In the genomic region with DNA sequence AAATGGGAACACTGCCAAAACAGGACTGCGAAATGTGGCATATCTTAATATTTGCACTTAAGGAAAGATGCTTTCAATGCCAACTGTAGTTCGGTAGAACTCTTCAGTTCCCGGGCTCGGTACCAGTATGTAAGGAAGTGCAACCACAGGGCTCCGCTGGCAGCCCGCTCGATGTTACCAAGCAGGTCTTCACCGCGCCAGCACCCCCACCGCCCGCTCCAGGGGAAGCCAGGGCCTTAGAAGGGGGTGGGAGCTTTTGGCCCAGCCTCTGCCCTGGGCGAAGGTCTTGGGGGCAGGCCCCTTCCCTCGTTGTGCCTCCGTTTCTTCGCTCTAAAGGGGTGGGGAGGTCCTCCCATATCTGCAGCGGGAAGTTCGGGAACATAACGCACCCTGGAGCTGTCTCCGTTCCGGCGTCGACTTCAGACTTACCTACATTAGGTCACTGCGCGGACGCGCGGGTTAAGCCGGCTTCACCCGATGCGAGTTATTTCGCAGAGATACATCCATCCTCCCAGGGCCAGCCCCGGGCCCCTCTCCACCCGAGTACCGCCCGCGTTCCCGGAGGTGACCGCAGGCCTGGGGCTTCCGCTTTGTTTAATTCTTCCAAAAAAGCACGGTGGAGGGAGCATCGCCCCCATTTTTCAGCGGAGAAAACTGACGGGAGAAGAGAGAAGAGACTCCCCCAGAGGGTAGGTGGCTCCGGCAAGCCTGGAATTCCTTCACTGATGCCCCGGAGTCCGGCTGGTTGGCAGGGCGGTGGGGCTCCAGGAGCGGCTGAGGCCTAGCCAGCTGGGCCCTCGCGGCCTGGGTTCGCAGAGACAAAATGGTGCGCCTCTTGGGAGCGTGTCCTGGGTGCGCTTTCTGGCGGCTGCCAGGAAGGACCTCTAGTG, we compare ENCODE assay signal across 26 cellular contexts. TPM values are rescaled to one million over a fixed set of nuclear protein-coding genes. Genes with fewer than 3 reads are reported as not detected.
DNase-seq lines count a peak whose midpoint lies in the region; ATAC-seq and TF ChIP-seq lines count a peak whose summit lies in the region.
"Had no signal": no experiment of that assay in that cellular context is flagged by ENCODE, and none has a peak within 500 bp of the region (broad histone marks: within the 10 kb centered on the region; RNA-seq: fewer than 3 reads in every experiment).

No MANE protein-coding gene starts in this region.

- peaks cover 3% of the 10 kb centered on the region for H3K9me3 Mint-ChIP-seq in activated CD4-positive, alpha-beta T cell treated with anti-CD3 and anti-CD28 coated beads, Interleukin-2, amount 10 ng/mL, durations not matched to agents 7 days and 5 days
- H3K9me3 Mint-ChIP-seq in H9 (peaks cover 12 to 14% of the 10 kb centered on the region in 2 experiments; a peak in 3 of 5 replicates), glutamatergic neuron (ENCODE audit: unreplicated experiment) (peaks cover 20% of the 10 kb centered on the region), osteocyte (ENCODE audit: unreplicated experiment) (no peaks in the 10 kb centered on the region), immature natural killer cell (no peaks in the 10 kb centered on the region)

- H2BK120ac ChIP-seq in H9 (ENCODE audit: low read depth, low read length, poor library complexity, severe bottlenecking): no peak overlapping the region

- no peak overlapping the region for H4K91ac ChIP-seq in H9 (ENCODE audit: insufficient read length, low read depth, low read length)

- no peak overlapping the region for H3K18ac ChIP-seq in H9 (ENCODE audit: insufficient read length, low read depth, low read length)

- no peak overlapping the region for H3K27ac ChIP-seq in H9 (ENCODE audit: insufficient read length, low read depth, low read length)
- H3K27ac ChIP-seq: BLaER1, heart left ventricle, HL-60, spleen had no signal

- DNase-seq in activated CD4-positive, alpha-beta T cell treated with anti-CD3 and anti-CD28 coated beads, Interleukin-2, amount 10 ng/mL, durations not matched to agents 7 days and 5 days: no peak
- no peak for DNase-seq in activated CD4-positive, alpha-beta T cell treated with anti-CD3 and anti-CD28 coated beads for 4 hours
- DNase-seq in H9 (no peak), glutamatergic neuron (no peak), osteocyte (ENCODE audit: extremely low spot score, unreplicated experiment) (no peak), immature natural killer cell (no peak), MV-4-11 (lab: John Stamatoyannopoulos, UW) (no peak)
- DNase-seq: activated CD4-positive, CD25-positive, alpha-beta regulatory T cell treated with anti-CD3 and anti-CD28 coated beads, Interleukin-2, amount 50 U/mL, for 72 hours; activated gamma-delta T cell; aorta; heart left ventricle; KBM-7; mammary epithelial cell; NCI-H1092 treated with DMSO at 0.1 percent for 48 hours; NCI-H2081; NCI-H446 treated with DMSO at 0.1 percent for 48 hours; spleen; stimulated activated CD4-positive, alpha-beta T cell treated with anti-CD3 and anti-CD28 coated beads, Interleukin-4, amount 100 ng/mL, for 4 hours; T1000 had no signal

- H3K56ac ChIP-seq in H9 (ENCODE audit: insufficient read length, low read depth, low read length): no peak overlapping the region

- H4K8ac ChIP-seq in H9 (replicated peaks; ENCODE audit: insufficient read length, low read depth, low read length): no peak overlapping the region

- no peaks in the 10 kb centered on the region for H3K79me1 ChIP-seq in H9 (ENCODE audit: insufficient read depth, low read depth, low read length, poor library complexity, severe bottlenecking)

- no peak overlapping the region for H2AK5ac ChIP-seq in H9 (ENCODE audit: insufficient read length, low read length)

- peaks cover 93% of the 10 kb centered on the region for H3K27me3 ChIP-seq in H9 (ENCODE audit: insufficient read depth, low read length)

- H3K14ac ChIP-seq in H9 (ENCODE audit: insufficient read depth, low read length): no peak overlapping the region

- ATAC-seq in HG03135 (IDR thresholded peaks at IDR 0.05; ENCODE audit: unreplicated experiment): no peak
- ATAC-seq: naive thymus-derived CD4-positive, alpha-beta T cell had no signal

- H3K27ac Mint-ChIP-seq in activated CD4-positive, alpha-beta T cell treated with anti-CD3 and anti-CD28 coated beads, Interleukin-2, amount 10 ng/mL, durations not matched to agents 7 days and 5 days: peak overlapping the region; percentile 69
- H3K27ac Mint-ChIP-seq in H9 (no peak overlapping the region), glutamatergic neuron (ENCODE audit: unreplicated experiment) (no peak overlapping the region), osteocyte (ENCODE audit: unreplicated experiment) (no peak overlapping the region), immature natural killer cell (no peak overlapping the region)

- no peak overlapping the region for H2BK5ac ChIP-seq in H9 (ENCODE audit: insufficient read length, low read length)

- no peak overlapping the region for H4K5ac ChIP-seq in H9 (ENCODE audit: insufficient read length, low read depth, low read length)

- H3K4me1 ChIP-seq in H9 (ENCODE audit: insufficient read depth, low read length): no peaks in the 10 kb centered on the region

- 0 out of 2 replicates have a peak overlapping the region, but pooled peaks have one; percentile 6 for H2BK15ac ChIP-seq in H9 (ENCODE audit: low read depth, low read length)

- no peak overlapping the region for H3K4ac ChIP-seq in H9 (ENCODE audit: low read depth, low read length)

- no peaks in the 10 kb centered on the region for H4K20me1 ChIP-seq in H9 (ENCODE audit: control insufficient read depth, insufficient read depth, insufficient read length)

- H3K36me3 Mint-ChIP-seq in activated CD4-positive, alpha-beta T cell treated with anti-CD3 and anti-CD28 coated beads, Interleukin-2, amount 10 ng/mL, durations not matched to agents 7 days and 5 days (ENCODE audit: low read depth): no peaks in the 10 kb centered on the region
- H3K36me3 Mint-ChIP-seq in H9 (ENCODE audit: insufficient read depth in 1 of 3, low read depth in 3 of 3) (no peaks in the 10 kb centered on the region; a peak in 1 of 7 replicates), glutamatergic neuron (ENCODE audit: unreplicated experiment) (peaks cover 12% of the 10 kb centered on the region), osteocyte (ENCODE audit: unreplicated experiment) (no peaks in the 10 kb centered on the region), immature natural killer cell (no peaks in the 10 kb centered on the region)

- CTCF ChIA-PET in activated CD4-positive, alpha-beta T cell treated with anti-CD3 and anti-CD28 coated beads, Interleukin-2, amount 10 ng/mL, durations not matched to agents 7 days and 5 days (lab: Charles Lee): no interaction called here

- H3K27me3 Mint-ChIP-seq in activated CD4-positive, alpha-beta T cell treated with anti-CD3 and anti-CD28 coated beads, Interleukin-2, amount 10 ng/mL, durations not matched to agents 7 days and 5 days: peaks cover 68% of the 10 kb centered on the region
- peaks cover 92% of the 10 kb centered on the region for H3K27me3 Mint-ChIP-seq in H9 (ENCODE audit: low read depth)
- H3K27me3 Mint-ChIP-seq in glutamatergic neuron (ENCODE audit: unreplicated experiment): peaks cover 42% of the 10 kb centered on the region
- H3K27me3 Mint-ChIP-seq in osteocyte (ENCODE audit: unreplicated experiment): peaks cover 50% of the 10 kb centered on the region
- peaks cover 20 to 26% (median 24%) of the 10 kb centered on the region in 3 donors for H3K27me3 Mint-ChIP-seq in immature natural killer cell (ENCODE audit: low read depth in 3 of 3)

- H3K23ac ChIP-seq in H9 (ENCODE audit: insufficient read length, low read depth, low read length): no peak overlapping the region

- no peak overlapping the region for H3K9ac ChIP-seq in H9 (ENCODE audit: extremely low read depth, insufficient read length, low read length)
- H3K9ac ChIP-seq: BLaER1 had no signal

- H2BK20ac ChIP-seq in H9 (ENCODE audit: low read depth, low read length, poor library complexity, severe bottlenecking): no peak overlapping the region

- no CpG with 5 or more reads among the region's 55 CpGs for WGBS in H9 (ENCODE audit: extremely low coverage, insufficient read length, low lambda C conversion rate)

- H3T11ph ChIP-seq in H9 (ENCODE audit: low read length): no peak overlapping the region

- H3K4me1 Mint-ChIP-seq in activated CD4-positive, alpha-beta T cell treated with anti-CD3 and anti-CD28 coated beads, Interleukin-2, amount 10 ng/mL, durations not matched to agents 7 days and 5 days: no peaks in the 10 kb centered on the region
- H3K4me1 Mint-ChIP-seq in H9: peaks cover 10 to 41% of the 10 kb centered on the region in 2 experiments
- peaks cover 2% of the 10 kb centered on the region for H3K4me1 Mint-ChIP-seq in glutamatergic neuron (ENCODE audit: low read depth, unreplicated experiment)
- peaks cover 10% of the 10 kb centered on the region for H3K4me1 Mint-ChIP-seq in osteocyte (ENCODE audit: unreplicated experiment)
- H3K4me1 Mint-ChIP-seq in immature natural killer cell: no peaks in the 10 kb centered on the region

- H3K4me3 Mint-ChIP-seq in activated CD4-positive, alpha-beta T cell treated with anti-CD3 and anti-CD28 coated beads, Interleukin-2, amount 10 ng/mL, durations not matched to agents 7 days and 5 days: peak overlapping the region; percentile 30
- H3K4me3 Mint-ChIP-seq in H9: peak overlapping the region; percentile 55 to 75
- peak overlapping the region; percentile 92 for H3K4me3 Mint-ChIP-seq in glutamatergic neuron (ENCODE audit: unreplicated experiment)
- peak overlapping the region; percentile 70 for H3K4me3 Mint-ChIP-seq in osteocyte (ENCODE audit: unreplicated experiment)
- H3K4me3 Mint-ChIP-seq in immature natural killer cell: peak overlapping the region in 1 of 5 donors; percentile 10

- H3K23me2 ChIP-seq in H9 (ENCODE audit: insufficient read length, low read depth, low read length, poor library complexity, severe bottlenecking): no peaks in the 10 kb centered on the region

- TF ChIP-seq CTCF in H9 (conservative IDR thresholded peaks at IDR 0.05): no peak
- no peak for TF ChIP-seq CTCF in glutamatergic neuron (IDR thresholded peaks at IDR 0.05; ENCODE audit: partially characterized antibody, unreplicated experiment)
- no peak for TF ChIP-seq CTCF in osteocyte (IDR thresholded peaks at IDR 0.05)

- no peak overlapping the region for H2AFZ ChIP-seq in H9 (ENCODE audit: low read length)

- POLR2A ChIA-PET in activated CD4-positive, alpha-beta T cell treated with anti-CD3 and anti-CD28 coated beads, Interleukin-2, amount 10 ng/mL, durations not matched to agents 7 days and 5 days (lab: Charles Lee): no interaction called here

- no peaks in the 10 kb centered on the region for H3K79me2 ChIP-seq in H9 (ENCODE audit: insufficient read depth, low read length)

- no peak overlapping the region for H2BK12ac ChIP-seq in H9 (ENCODE audit: insufficient read length, low read depth, low read length)

- no peaks in the 10 kb centered on the region for H3K9me3 ChIP-seq in H9 (ENCODE audit: control insufficient read depth, low read depth, low read length)
- H3K9me3 ChIP-seq: heart left ventricle had no signal

- H3K4me2 ChIP-seq in H9 (ENCODE audit: insufficient read depth, insufficient read length, low read length): peak overlapping the region; percentile 48
- H3K4me2 ChIP-seq: BLaER1 had no signal

RNA-seq across cellular contexts. Expression of a gene that starts 1.0 kb away (rescaled TPM):
- not detected for total RNA-seq in activated CD4-positive, alpha-beta T cell treated with anti-CD3 and anti-CD28 coated beads, Interleukin-2, amount 10 ng/mL, durations not matched to agents 7 days and 5 days
- total RNA-seq in H9 (2021): 0.26 and 0.31 TPM in 2 replicates
- total RNA-seq in glutamatergic neuron (ENCODE audit: unreplicated experiment): 1.7 TPM
- total RNA-seq in osteocyte: 3.2 and 3.5 TPM in 2 replicates
- polyA plus RNA-seq in immature natural killer cell: not detected
- total RNA-seq: aorta; kidney epithelial cell; mammary epithelial cell; naive thymus-derived CD4-positive, alpha-beta T cell; pulmonary artery endothelial cell; spleen; subcutaneous adipose tissue had no signal
- polyA plus RNA-seq: aorta; heart left ventricle; mammary epithelial cell; naive thymus-derived CD4-positive, alpha-beta T cell; spleen had no signal
